Comparison of ENCODE assay signal across 8 cellular contexts in the genomic region with DNA sequence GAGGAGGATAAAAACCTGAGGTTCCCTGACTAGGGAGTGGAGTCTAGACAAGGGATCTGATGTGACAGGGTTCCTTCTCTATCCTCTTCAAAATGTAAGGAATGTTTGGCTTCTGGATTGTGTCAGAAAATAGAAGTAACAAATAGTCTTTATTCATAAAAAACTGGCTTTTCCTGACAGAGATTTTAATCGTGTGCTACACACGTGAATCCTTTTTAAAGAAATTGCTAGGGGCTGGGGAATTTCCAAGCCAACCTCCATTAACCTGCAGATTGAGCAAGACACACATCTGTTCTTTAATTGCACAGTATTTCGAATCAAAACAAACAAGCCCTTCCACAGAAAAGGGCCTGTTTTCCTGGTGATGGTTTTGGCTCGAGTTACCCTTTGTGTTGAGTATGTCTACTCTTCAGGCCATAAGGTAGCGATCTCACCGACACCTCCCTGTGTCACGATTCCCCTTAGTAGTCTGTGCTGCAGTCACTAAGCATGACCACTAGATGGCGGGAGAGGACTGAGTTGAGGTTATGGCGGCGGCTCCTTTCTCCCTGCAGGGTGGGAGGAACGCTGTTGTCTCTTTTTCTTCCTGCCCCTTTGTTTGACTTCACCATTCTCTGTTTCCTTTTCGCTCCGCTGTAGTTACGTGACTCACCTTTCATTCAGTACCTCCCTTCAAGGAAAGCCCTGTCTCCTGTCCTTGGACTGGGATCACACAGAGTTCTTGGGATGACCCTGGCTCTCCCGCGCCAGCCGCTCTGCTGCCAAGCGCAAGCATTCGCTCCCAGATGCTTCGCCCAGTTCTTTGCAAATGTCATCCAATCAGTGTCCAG.
DNase-seq lines count a peak whose midpoint lies in the region; ATAC-seq and TF ChIP-seq lines count a peak whose summit lies in the region.

No MANE protein-coding gene starts in this region.

- TF ChIP-seq POLR2A in right lobe of liver (IDR thresholded peaks at IDR 0.05), result no peak

- no peaks in the 10 kb centered on the region for H3K36me3 ChIP-seq in right lobe of liver

- no peaks in the 10 kb centered on the region for H3K36me3 Mint-ChIP-seq in activated CD4-positive, alpha-beta T cell treated with anti-CD3 and anti-CD28 coated beads, Interleukin-2, amount 10 ng/mL, durations not matched to agents 7 days and 5 days (ENCODE audit: low read depth)

- H3K4me1 Mint-ChIP-seq in activated CD4-positive, alpha-beta T cell treated with anti-CD3 and anti-CD28 coated beads, Interleukin-2, amount 10 ng/mL, durations not matched to agents 7 days and 5 days, result peaks cover 38% of the 10 kb centered on the region

- intact Hi-C loops in dorsolateral prefrontal cortex (cut with DNase I), result loop anchor here (2.0 to 10.0 kb wide), 9 partner anchors 141 to 1189 kb away; a partner anchor contains a TSS
- intact Hi-C loops in right lobe of liver (cut with DNase I), result loop anchor here in 1 of 2 donors (10.0 kb wide), 2 partner anchors 1019 to 1179 kb away; no protein-coding TSS in a partner anchor

- CTCF ChIA-PET in activated CD4-positive, alpha-beta T cell treated with anti-CD3 and anti-CD28 coated beads, Interleukin-2, amount 10 ng/mL, durations not matched to agents 7 days and 5 days (lab: Charles Lee), result interaction anchor here (0.6 to 1.5 kb wide), 3 partner anchors 207 to 1222 kb away, joined by 3 to 4 read pairs (median 3); no protein-coding TSS in a partner anchor

- ATAC-seq in GM18907 (IDR thresholded peaks at IDR 0.05; ENCODE audit: unreplicated experiment) (peak; percentile 95), HG03196 (IDR thresholded peaks at IDR 0.05; ENCODE audit: unreplicated experiment) (peak; percentile 91), right lobe of liver (peak; percentile 98 to 99 (median 98))

- POLR2A ChIA-PET in activated CD4-positive, alpha-beta T cell treated with anti-CD3 and anti-CD28 coated beads, Interleukin-2, amount 10 ng/mL, durations not matched to agents 7 days and 5 days (lab: Charles Lee), result no interaction called here

- DNase-seq in AML-193 (lab: John Stamatoyannopoulos, UW) (peak; percentile 58 to 66), NCI-H345 (lab: John Stamatoyannopoulos, UW) (peak; percentile 88), dorsolateral prefrontal cortex (peak in 9 of 10 donors; percentile 43 to 83 (median 75)), right lobe of liver (peak; percentile 59 to 68 (median 66))
- DNase-seq in activated CD4-positive, alpha-beta T cell treated with anti-CD3 and anti-CD28 coated beads, Interleukin-2, amount 10 ng/mL, durations not matched to agents 7 days and 5 days, result peak; percentile 89
- peak; percentile 45 to 61 (median 56) for DNase-seq in stimulated activated CD4-positive, alpha-beta T cell treated with anti-CD3 and anti-CD28 coated beads, TNF-alpha, amount 100 ng/mL, for 1 hour (ENCODE audit: low read depth in 3 of 3, low spot score in 1 of 3)

- H3K9me3 Mint-ChIP-seq in activated CD4-positive, alpha-beta T cell treated with anti-CD3 and anti-CD28 coated beads, Interleukin-2, amount 10 ng/mL, durations not matched to agents 7 days and 5 days, result no peaks in the 10 kb centered on the region

- H3K27ac ChIP-seq in dorsolateral prefrontal cortex, result peak overlapping the region in 24 of 59 donors; percentile 17 to 76 (median 46)
- H3K27ac ChIP-seq in right lobe of liver, result no peak overlapping the region

- WGBS in right lobe of liver (ENCODE audit: insufficient coverage, low coverage, low lambda C conversion rate, missing lambda C conversion rate), result under 1% methylated on average over 20 of the region's 20 CpGs

- H3K4me3 ChIP-seq in dorsolateral prefrontal cortex (peak overlapping the region; percentile 25 to 75 (median 58)), right lobe of liver (peak overlapping the region in 1 of 3 donors; percentile 32)

- H3K4me1 ChIP-seq in right lobe of liver, result peaks cover 0 to 3% (median 0%) of the 10 kb centered on the region in 4 donors

- H3K27me3 ChIP-seq in dorsolateral prefrontal cortex (no peaks in the 10 kb centered on the region), right lobe of liver (no peaks in the 10 kb centered on the region)

- peak overlapping the region; percentile 73 for H3K27ac Mint-ChIP-seq in activated CD4-positive, alpha-beta T cell treated with anti-CD3 and anti-CD28 coated beads, Interleukin-2, amount 10 ng/mL, durations not matched to agents 7 days and 5 days

- peaks cover 4% of the 10 kb centered on the region for H3K27me3 Mint-ChIP-seq in activated CD4-positive, alpha-beta T cell treated with anti-CD3 and anti-CD28 coated beads, Interleukin-2, amount 10 ng/mL, durations not matched to agents 7 days and 5 days

- no peaks in the 10 kb centered on the region for H3K9me3 ChIP-seq in right lobe of liver

- TF ChIP-seq CTCF in dorsolateral prefrontal cortex (IDR thresholded peaks at IDR 0.05 in 54 of 56, conservative IDR thresholded peaks at IDR 0.05 in 2 of 56; ENCODE audit: low read depth in 1 of 56, partially characterized antibody in 56 of 56), result peak; percentile 91 to 99 (median 97)
- peak; percentile 95 to 97 (median 96) for TF ChIP-seq CTCF in right lobe of liver (IDR thresholded peaks at IDR 0.05)

- peak overlapping the region; percentile 60 for H3K4me3 Mint-ChIP-seq in activated CD4-positive, alpha-beta T cell treated with anti-CD3 and anti-CD28 coated beads, Interleukin-2, amount 10 ng/mL, durations not matched to agents 7 days and 5 days
